Comparison of ENCODE assay signal across 1 cellular context in genomic region chr4:153448003-153448731, GRCh38.
TF ChIP-seq lines count a peak whose summit lies in the region.

No MANE protein-coding gene starts in this region.

TF ChIP-seq in IMR-90, 13 proteins besides CTCF, POLR2A, EP300 and RAD21:
- no peak for TF ChIP-seq CHD1 (IDR thresholded peaks at IDR 0.05; ENCODE audit: low read depth, low read length)
- no peak for TF ChIP-seq RCOR1 (IDR thresholded peaks at IDR 0.05; ENCODE audit: insufficient replicate concordance, low read length)
- no peak for TF ChIP-seq MAZ (IDR thresholded peaks at IDR 0.05; ENCODE audit: borderline replicate concordance, low read depth, low read length)
- TF ChIP-seq SMC3 (IDR thresholded peaks at IDR 0.05; ENCODE audit: low read depth, low read length), result no peak
- TF ChIP-seq MXI1 (IDR thresholded peaks at IDR 0.05; ENCODE audit: borderline replicate concordance, low read depth, low read length), result peak; percentile 65; the same call in 1 of the 2 replicates
- no peak for TF ChIP-seq CEBPB (IDR thresholded peaks at IDR 0.05; ENCODE audit: low read depth, low read length)
- TF ChIP-seq NFE2L2 (IDR thresholded peaks at IDR 0.05; ENCODE audit: low read depth, low read length), result no peak
- peak; percentile 25; the same call in 1 of the 2 replicates for TF ChIP-seq BHLHE40 (IDR thresholded peaks at IDR 0.05; ENCODE audit: low read depth, low read length)
- no peak for TF ChIP-seq MAFK (IDR thresholded peaks at IDR 0.05; ENCODE audit: low read depth, low read length)
- TF ChIP-seq ELK1 (IDR thresholded peaks at IDR 0.05; ENCODE audit: borderline replicate concordance, low read depth, low read length), result no peak
- no peak for TF ChIP-seq FOS (IDR thresholded peaks at IDR 0.05; ENCODE audit: low read depth, low read length)
